8 cellular contexts compared by ENCODE assay signal in genomic region chr22:36379593-36380361, GRCh38. TPM values are rescaled to one million over a fixed set of nuclear protein-coding genes. Genes with fewer than 3 reads are reported as not detected.
DNase-seq lines count a peak whose midpoint lies in the region; ATAC-seq and TF ChIP-seq lines count a peak whose summit lies in the region.

No MANE protein-coding gene starts in this region.

- H3K4me3 ChIP-seq in GM06990 (replicated peaks; ENCODE audit: low read depth, low read length) (peak overlapping the region; percentile 1), endodermal cell (ENCODE audit: low read length) (no peak overlapping the region), skin epidermis (peak overlapping the region in 1 of 7 experiments; percentile 4)

- H3K27me3 Mint-ChIP-seq in T-helper 1 cell treated with Interleukin-12 subunit alpha and Interleukin-12 subunit beta and Interleukin-4 antibody, amounts not matched to agents 30 μg/mL and 1 μg/mL, for 36 hours (ENCODE audit: low read depth): no peaks in the 10 kb centered on the region
- H3K27me3 Mint-ChIP-seq in endodermal cell (ENCODE audit: insufficient read depth) (no peaks in the 10 kb centered on the region), endothelial cell (ENCODE audit: unreplicated experiment) (peaks cover 2% of the 10 kb centered on the region)

- DNase-seq in GM06990 (ENCODE audit: extremely low read depth, insufficient read length) (peak; percentile 54), endodermal cell (peak; percentile 73), endothelial cell (ENCODE audit: low spot score) (no peak), HPDE6-E6E7 (ENCODE audit: extremely low spot score) (no peak)

- H3K36me3 Mint-ChIP-seq in T-helper 1 cell treated with Interleukin-12 subunit alpha and Interleukin-12 subunit beta and Interleukin-4 antibody, amounts not matched to agents 30 μg/mL and 1 μg/mL, for 36 hours (ENCODE audit: low read depth): peaks cover 52% of the 10 kb centered on the region
- H3K36me3 Mint-ChIP-seq in endodermal cell (ENCODE audit: low read depth) (peaks cover 44% of the 10 kb centered on the region), endothelial cell (ENCODE audit: low read depth, unreplicated experiment) (peaks cover 19% of the 10 kb centered on the region)

- H3K9me3 ChIP-seq in endodermal cell (ENCODE audit: control insufficient read depth, low read length): no peaks in the 10 kb centered on the region

- WGBS in endodermal cell (ENCODE audit: insufficient coverage in 1 of 2, insufficient read length in 1 of 2), 2 experiments: 92 to 93% methylated on average over 9 to 16 of the region's 16 CpGs

- peak overlapping the region; percentile 98 for H3K27ac Mint-ChIP-seq in T-helper 1 cell treated with Interleukin-12 subunit alpha and Interleukin-12 subunit beta and Interleukin-4 antibody, amounts not matched to agents 30 μg/mL and 1 μg/mL, for 36 hours
- H3K27ac Mint-ChIP-seq in endodermal cell (no peak overlapping the region), endothelial cell (ENCODE audit: unreplicated experiment) (no peak overlapping the region)

- peak overlapping the region; percentile 50 for H3K4me3 Mint-ChIP-seq in T-helper 1 cell treated with Interleukin-12 subunit alpha and Interleukin-12 subunit beta and Interleukin-4 antibody, amounts not matched to agents 30 μg/mL and 1 μg/mL, for 36 hours
- H3K4me3 Mint-ChIP-seq in endodermal cell (no peak overlapping the region), endothelial cell (ENCODE audit: unreplicated experiment) (no peak overlapping the region)

- ATAC-seq in HG03354 (IDR thresholded peaks at IDR 0.05; ENCODE audit: poor library complexity, severe bottlenecking, unreplicated experiment): no peak
- no peak for ATAC-seq in HG03139 (IDR thresholded peaks at IDR 0.05; ENCODE audit: unreplicated experiment)

- no peak overlapping the region for H3K9ac ChIP-seq in endodermal cell (ENCODE audit: extremely low read depth, low read length, poor library complexity, severe bottlenecking)

- no peak overlapping the region for H3K27ac ChIP-seq in endodermal cell (ENCODE audit: low read depth, low read length)
- H3K27ac ChIP-seq in skin epidermis: peak overlapping the region in 19 of 21 experiments; percentile 6 to 98 (median 60)

- peaks cover 77% of the 10 kb centered on the region for H3K4me1 Mint-ChIP-seq in T-helper 1 cell treated with Interleukin-12 subunit alpha and Interleukin-12 subunit beta and Interleukin-4 antibody, amounts not matched to agents 30 μg/mL and 1 μg/mL, for 36 hours (ENCODE audit: low read depth)
- H3K4me1 Mint-ChIP-seq in endodermal cell (peaks cover 3% of the 10 kb centered on the region), endothelial cell (ENCODE audit: unreplicated experiment) (peaks cover 44% of the 10 kb centered on the region)

- no peak for TF ChIP-seq CTCF in GM06990 (IDR thresholded peaks at IDR 0.05; ENCODE audit: insufficient read depth, low read length, poor library complexity, severe bottlenecking)
- no peak for TF ChIP-seq CTCF in endodermal cell (conservative IDR thresholded peaks at IDR 0.05)
- TF ChIP-seq CTCF in endothelial cell (IDR thresholded peaks at IDR 0.05; ENCODE audit: unreplicated experiment): no peak

- H3K36me3 ChIP-seq in GM06990 (ENCODE audit: control insufficient read depth, insufficient read depth, low read length): peaks cover 16% of the 10 kb centered on the region
- peaks cover 69% of the 10 kb centered on the region for H3K36me3 ChIP-seq in endodermal cell (ENCODE audit: control insufficient read depth, insufficient read depth, low read length)

- H3K4me1 ChIP-seq in endodermal cell (ENCODE audit: control insufficient read depth, insufficient read depth, low read length): no peaks in the 10 kb centered on the region

- H3K27me3 ChIP-seq in GM06990 (replicated peaks; ENCODE audit: control insufficient read depth, insufficient read depth, low read length): no peaks in the 10 kb centered on the region
- H3K27me3 ChIP-seq in endodermal cell (ENCODE audit: control insufficient read depth, insufficient read depth, low read length, poor library complexity, severe bottlenecking): no peaks in the 10 kb centered on the region

- H3K9me3 Mint-ChIP-seq in T-helper 1 cell treated with Interleukin-12 subunit alpha and Interleukin-12 subunit beta and Interleukin-4 antibody, amounts not matched to agents 30 μg/mL and 1 μg/mL, for 36 hours: no peaks in the 10 kb centered on the region
- H3K9me3 Mint-ChIP-seq in endodermal cell: no peaks in the 10 kb centered on the region
- no peaks in the 10 kb centered on the region for H3K9me3 Mint-ChIP-seq in endothelial cell (ENCODE audit: unreplicated experiment)

RNA-seq across cellular contexts. Expression of gene MYH9, which starts 8.0 kb away (rescaled TPM):
- total RNA-seq in endodermal cell: 100 to 1,000 TPM; 270 to 288 TPM
- polyA plus RNA-seq in endodermal cell (2013, experiment 1 of 2): 131 TPM
- polyA plus RNA-seq in endodermal cell (2013, experiment 2 of 2): 136 TPM
- total RNA-seq in endothelial cell (ENCODE audit: unreplicated experiment): 931 TPM

Comparison
In these comparisons a context has a peak if more than half of its experiments do, and no peak if none do; other contexts are left out.
1. DNase-seq: peak in GM06990 (single experiment) and endodermal cell (single experiment); none in endothelial cell (single experiment) and HPDE6-E6E7 (single experiment).